25 cellular contexts compared by ENCODE assay signal in genomic region chr2:59256290-59256689, GRCh38.
"Had no signal": no experiment of that assay in that cellular context is flagged by ENCODE, and none has a peak within 500 bp of the region (broad histone marks: within the 10 kb centered on the region; RNA-seq: fewer than 3 reads in every experiment).

No MANE protein-coding gene starts in this region.

- H3K36me3 ChIP-seq: colonic mucosa, esophagus muscularis mucosa, esophagus squamous epithelium, gastrocnemius medialis, gastroesophageal sphincter, heart left ventricle, heart right ventricle had no signal

- ATAC-seq: effector memory CD8-positive, alpha-beta T cell; esophagus mucosa; foreskin keratinocyte; gastrocnemius medialis; gastroesophageal sphincter; heart left ventricle; heart right ventricle had no signal

- H3K4me1 Mint-ChIP-seq: endodermal cell had no signal

- H3K4me3 ChIP-seq: colonic mucosa, dorsolateral prefrontal cortex, esophagus muscularis mucosa, esophagus squamous epithelium, gastrocnemius medialis, gastroesophageal sphincter, heart left ventricle, heart right ventricle, hepatocyte had no signal

- H3K79me2 ChIP-seq: hepatocyte had no signal

- DNase-seq: colonic mucosa; cortex of kidney; dermis blood vessel endothelial cell; dorsolateral prefrontal cortex; effector CD4-positive, alpha-beta T cell; effector CD8-positive, alpha-beta T cell; effector memory CD4-positive, alpha-beta T cell; effector memory CD8-positive, alpha-beta T cell; endodermal cell; erythroblast; esophagus squamous epithelium; foreskin fibroblast; foreskin keratinocyte; foreskin melanocyte; gastrocnemius medialis; glutamatergic neuron; head of caudate nucleus; heart left ventricle; heart right ventricle had no signal

- H3K9me3 ChIP-seq: colonic mucosa, esophagus muscularis mucosa, esophagus squamous epithelium, gastrocnemius medialis, gastroesophageal sphincter, heart left ventricle, heart right ventricle had no signal

- H3K27me3 Mint-ChIP-seq: dendritic cell treated with granulocyte-macrophage colony-stimulating factor and Interleukin-4, amounts not matched to agents 40 ng/mL and 50 ng/mL, for 4 days; effector memory CD8-positive, alpha-beta T cell had no signal

- H3K27ac ChIP-seq: colonic mucosa, dorsolateral prefrontal cortex, epithelial cell of prostate, esophagus muscularis mucosa, esophagus squamous epithelium, foreskin keratinocyte, gastrocnemius medialis, gastroesophageal sphincter, heart left ventricle, heart right ventricle, hepatocyte had no signal

- H3K27ac Mint-ChIP-seq: dendritic cell treated with granulocyte-macrophage colony-stimulating factor and Interleukin-4, amounts not matched to agents 40 ng/mL and 50 ng/mL, for 4 days; effector memory CD8-positive, alpha-beta T cell; endodermal cell had no signal

- H3K4me1 ChIP-seq: colonic mucosa, esophagus muscularis mucosa, esophagus squamous epithelium, foreskin keratinocyte, gastrocnemius medialis, gastroesophageal sphincter, heart left ventricle, heart right ventricle had no signal

- H3K4me2 ChIP-seq: hepatocyte had no signal

- H3K27me3 ChIP-seq: colonic mucosa, dorsolateral prefrontal cortex, esophagus muscularis mucosa, foreskin keratinocyte, gastrocnemius medialis, hepatocyte had no signal

- H2AFZ ChIP-seq: hepatocyte had no signal

- H3K4me3 Mint-ChIP-seq: dendritic cell treated with granulocyte-macrophage colony-stimulating factor and Interleukin-4, amounts not matched to agents 40 ng/mL and 50 ng/mL, for 4 days; effector memory CD8-positive, alpha-beta T cell; endodermal cell had no signal
